ENCODE assay signal across 14 cellular contexts in genomic region chr6:13044390-13044789, GRCh38.
DNase-seq lines count a peak whose midpoint lies in the region; ATAC-seq, FAIRE-seq and TF ChIP-seq lines count a peak whose summit lies in the region.
"Had no signal": no experiment of that assay in that cellular context is flagged by ENCODE, and none has a peak within 500 bp of the region (broad histone marks: within the 10 kb centered on the region; RNA-seq: fewer than 3 reads in every experiment).

No MANE protein-coding gene starts in this region.

- peak in 1 of 2 experiments; percentile 6; a peak in 1 of 4 replicates for TF ChIP-seq RAD21 in H1 (IDR thresholded peaks at IDR 0.05 in 1 of 2, conservative IDR thresholded peaks at IDR 0.05 in 1 of 2; ENCODE audit: low read depth in 2 of 2, low read length in 2 of 2)

- H3K36me3 ChIP-seq in GM23338 (ENCODE audit: insufficient read depth) (no peaks in the 10 kb centered on the region), H1 (ENCODE audit: control insufficient read depth in 2 of 4, insufficient read depth in 4 of 4, low read length in 3 of 4) (no peaks in the 10 kb centered on the region)

- H3K4me3 ChIP-seq in GM23338 (no peak overlapping the region), NB4 (ENCODE audit: low read depth, low read length) (no peak overlapping the region), H1 (ENCODE audit: extremely low read depth in 1 of 4, insufficient read depth in 2 of 4, low read depth in 3 of 4, low read length in 4 of 4) (no peak overlapping the region)

- 0 out of 4 replicates have a peak, but pooled peaks of 1 of the 2 experiments have one; percentile 9 for TF ChIP-seq CTCF in GM23338 (conservative IDR thresholded peaks at IDR 0.05; ENCODE audit: low read depth in 2 of 2)
- no peak for TF ChIP-seq CTCF in NB4 (IDR thresholded peaks at IDR 0.05; ENCODE audit: low read depth, low read length)
- TF ChIP-seq CTCF in H1 (IDR thresholded peaks at IDR 0.05; ENCODE audit: control extremely low read depth in 1 of 3, insufficient read depth in 1 of 3, low read depth in 1 of 3, low read length in 3 of 3): peak in 1 of 3 experiments; percentile 6; a peak in 1 of 4 replicates
- no peak for TF ChIP-seq CTCF in omental fat pad (IDR thresholded peaks at IDR 0.05)

- 0 out of 2 replicates have a peak, but pooled peaks cover 4% of the 10 kb centered on the region for H3K9me2 ChIP-seq in GM23338 (ENCODE audit: insufficient read depth)

- H3K27me3 Mint-ChIP-seq in GM23338 (ENCODE audit: insufficient read depth, low read depth, poor library complexity): no peaks in the 10 kb centered on the region
- H3K27me3 Mint-ChIP-seq in effector memory CD8-positive, alpha-beta T cell: peaks cover 14 to 21% of the 10 kb centered on the region in 2 donors

- H3K79me2 ChIP-seq in GM23338 (replicated peaks; ENCODE audit: insufficient read depth) (no peaks in the 10 kb centered on the region), H1 (ENCODE audit: control insufficient read depth in 1 of 2, insufficient read depth in 2 of 2, low read length in 2 of 2) (no peaks in the 10 kb centered on the region)

- H3K36me3 Mint-ChIP-seq in GM23338 (ENCODE audit: low read depth): no peaks in the 10 kb centered on the region
- peaks cover 3% of the 10 kb centered on the region for H3K36me3 Mint-ChIP-seq in effector memory CD8-positive, alpha-beta T cell (ENCODE audit: insufficient read depth)
- H3K36me3 Mint-ChIP-seq: natural killer cell treated with Interleukin-12 subunit alpha and Interleukin-12 subunit beta and Interleukin-15 and Interleukin-18, amount 100 ng/mL, for 72 hours had no signal

- 78% methylated on average over 6 of the region's 6 CpGs; no CpG with 5 or more reads in 1 of the 2 experiments for WGBS in H1 (ENCODE audit: extremely low coverage in 1 of 2, insufficient coverage in 1 of 2, insufficient read length in 1 of 2, insufficient replicate concordance in 2 of 2, low coverage in 1 of 2, low lambda C conversion rate in 2 of 2, missing lambda C conversion rate in 1 of 2), 2 experiments

- H3K4me3 Mint-ChIP-seq in GM23338: no peak overlapping the region
- H3K4me3 Mint-ChIP-seq in effector memory CD8-positive, alpha-beta T cell: no peak overlapping the region
- H3K4me3 Mint-ChIP-seq: activated T-helper 17 cell treated with anti-CD3 and anti-CD28 coated beads, Interleukin-2, amount 50 U/mL, for 72 hours; natural killer cell treated with Interleukin-12 subunit alpha and Interleukin-12 subunit beta and Interleukin-15 and Interleukin-18, amount 100 ng/mL, for 72 hours; stimulated activated naive CD8-positive, alpha-beta T cell treated with anti-CD3 and anti-CD28 coated beads, Interleukin-15, Interleukin-2, amounts not matched to agents 100 ng/mL and 50 ng/mL, for 24 hours had no signal

- H4K8ac ChIP-seq in H1 (ENCODE audit: extremely low read depth, insufficient read depth, low read length): no peak overlapping the region

- H3K18ac ChIP-seq in H1 (ENCODE audit: extremely low read depth, low read length): no peak overlapping the region

- no peak for TF ChIP-seq POLR2A in NB4 (IDR thresholded peaks at IDR 0.05; ENCODE audit: extremely low read depth, insufficient read length)
- no peak for TF ChIP-seq POLR2A in H1 (IDR thresholded peaks at IDR 0.05; ENCODE audit: control extremely low read depth in 1 of 2, low read depth in 2 of 2, low read length in 2 of 2)

- no peak overlapping the region for H2BK12ac ChIP-seq in H1 (ENCODE audit: low read depth, low read length)

- no peak overlapping the region for H2AFZ ChIP-seq in GM23338
- H2AFZ ChIP-seq in H1 (ENCODE audit: low read length): no peak overlapping the region

- H3K4me1 ChIP-seq in GM23338 (ENCODE audit: insufficient read depth): no peaks in the 10 kb centered on the region
- H3K4me1 ChIP-seq in H1 (replicated peaks in 1 of 4; ENCODE audit: control insufficient read depth in 3 of 4, insufficient read depth in 4 of 4, low read length in 3 of 4): peaks cover 0 to 3% (median 0%) of the 10 kb centered on the region in 4 experiments; a peak in 1 of 7 replicates

- no peak overlapping the region for H2BK5ac ChIP-seq in H1 (ENCODE audit: low read depth, low read length)

- FAIRE-seq in H1 (lab: Jason Lieb, UNC): peak; percentile 28
- FAIRE-seq: G401.6 had no signal

- H2BK20ac ChIP-seq in H1 (ENCODE audit: low read length): no peak overlapping the region

- H3K9me3 ChIP-seq in H1 (ENCODE audit: insufficient read depth in 2 of 2, low read depth in 1 of 2, low read length in 1 of 2): no peaks in the 10 kb centered on the region

- H3K4me2 ChIP-seq in GM23338 (no peak overlapping the region), H1 (ENCODE audit: insufficient read depth in 1 of 2, low read depth in 2 of 2, low read length in 2 of 2) (no peak overlapping the region)

- H2BK15ac ChIP-seq in H1 (ENCODE audit: low read length): no peak overlapping the region

- DNase-seq in GM23338 (ENCODE audit: low spot score) (peak; percentile 55), NB4 (ENCODE audit: low read depth) (peak; percentile 59), H1 (ENCODE audit: low read depth in 1 of 2, low spot score in 2 of 2) (peak; percentile 5 to 50), omental fat pad (ENCODE audit: low spot score) (no peak), NCI-H2171 treated with DMSO at 0.1 percent for 48 hours (lab: John Stamatoyannopoulos, UW) (no peak), NCI-H2196 treated with DMSO at 0.1 percent for 48 hours (lab: John Stamatoyannopoulos, UW; ENCODE audit: unreplicated experiment) (no peak)
- DNase-seq in effector memory CD8-positive, alpha-beta T cell: no peak
- DNase-seq: hippocampal formation, KG1 had no signal

- H3K27me3 ChIP-seq in GM23338 (ENCODE audit: insufficient read depth) (no peaks in the 10 kb centered on the region), H1 (replicated peaks in 1 of 4; ENCODE audit: control insufficient read depth in 3 of 4, extremely low read depth in 1 of 4, insufficient read depth in 3 of 4, low read length in 3 of 4) (no peaks in the 10 kb centered on the region)

- POLR2A ChIA-PET in H1 (lab: Charles Lee; ENCODE audit: partially characterized antibody): no interaction called here

- H3F3A ChIP-seq in GM23338 (replicated peaks; ENCODE audit: low read depth): no peaks in the 10 kb centered on the region

- no peak overlapping the region; the same call in 1 of the 2 replicates for H3K27ac Mint-ChIP-seq in GM23338
- H3K27ac Mint-ChIP-seq in effector memory CD8-positive, alpha-beta T cell: no peak overlapping the region
- H3K27ac Mint-ChIP-seq: activated T-helper 17 cell treated with anti-CD3 and anti-CD28 coated beads, Interleukin-2, amount 50 U/mL, for 72 hours; natural killer cell treated with Interleukin-12 subunit alpha and Interleukin-12 subunit beta and Interleukin-15 and Interleukin-18, amount 100 ng/mL, for 72 hours; stimulated activated naive CD8-positive, alpha-beta T cell treated with anti-CD3 and anti-CD28 coated beads, Interleukin-15, Interleukin-2, amounts not matched to agents 100 ng/mL and 50 ng/mL, for 24 hours had no signal

- no peak overlapping the region for H2BK120ac ChIP-seq in H1 (replicated peaks; ENCODE audit: low read depth, low read length)

- H3K79me1 ChIP-seq in H1 (ENCODE audit: low read depth, low read length): no peaks in the 10 kb centered on the region; the same call in 1 of the 2 replicates

- H3K14ac ChIP-seq in H1 (ENCODE audit: insufficient read length): no peak overlapping the region

- no peaks in the 10 kb centered on the region for H3K9me3 Mint-ChIP-seq in GM23338
- H3K9me3 Mint-ChIP-seq in effector memory CD8-positive, alpha-beta T cell: no peaks in the 10 kb centered on the region
- H3K9me3 Mint-ChIP-seq: natural killer cell treated with Interleukin-12 subunit alpha and Interleukin-12 subunit beta and Interleukin-15 and Interleukin-18, amount 100 ng/mL, for 72 hours had no signal

- ATAC-seq in GM23338 (peak; percentile 73), omental fat pad (ENCODE audit: low FRiP score) (peak; percentile 57)
- no peak for ATAC-seq in activated CD4-positive, CD25-positive, alpha-beta regulatory T cell treated with anti-CD3 and anti-CD28 coated beads, Interleukin-2, amount 50 U/mL, for 24 hours
- ATAC-seq in effector memory CD8-positive, alpha-beta T cell (replicated peaks): no peak
- ATAC-seq: activated T-helper 17 cell treated with anti-CD3 and anti-CD28 coated beads, Interleukin-2, amount 50 U/mL, for 72 hours; natural killer cell treated with Interleukin-12 subunit alpha and Interleukin-12 subunit beta and Interleukin-15 and Interleukin-18, amount 100 ng/mL, for 72 hours had no signal

- H3K9ac ChIP-seq in H1 (replicated peaks in 1 of 4; ENCODE audit: extremely low read depth in 1 of 4, low read depth in 3 of 4, low read length in 3 of 4): no peak overlapping the region

- H2AK5ac ChIP-seq in H1 (ENCODE audit: low read depth, low read length): no peak overlapping the region

- H3K56ac ChIP-seq in H1 (replicated peaks; ENCODE audit: insufficient read length, low read depth, low read length): no peak overlapping the region

- peaks cover 8% of the 10 kb centered on the region for H3K4me1 Mint-ChIP-seq in GM23338
- no peaks in the 10 kb centered on the region for H3K4me1 Mint-ChIP-seq in effector memory CD8-positive, alpha-beta T cell (ENCODE audit: low read depth in 2 of 2)
- H3K4me1 Mint-ChIP-seq: activated T-helper 17 cell treated with anti-CD3 and anti-CD28 coated beads, Interleukin-2, amount 50 U/mL, for 72 hours had no signal

- H3K4ac ChIP-seq in H1 (replicated peaks; ENCODE audit: insufficient read length, low read depth, low read length): no peak overlapping the region

- H4K5ac ChIP-seq in H1 (ENCODE audit: insufficient read length, low read depth, low read length): no peak overlapping the region

- CTCF ChIA-PET in H1 (lab: Charles Lee; ENCODE audit: partially characterized antibody): interaction anchor here (0.6 kb wide), 4 partner anchors 10 to 375 kb away, joined by 3 read pairs; no protein-coding TSS in a partner anchor

- H4K91ac ChIP-seq in H1 (replicated peaks; ENCODE audit: insufficient read length, low read length): no peak overlapping the region

- no peak overlapping the region for H3K23ac ChIP-seq in H1 (ENCODE audit: insufficient read length)

- no peak overlapping the region for H3K27ac ChIP-seq in GM23338 (ENCODE audit: low read depth)
- no peak overlapping the region for H3K27ac ChIP-seq in H1 (ENCODE audit: low read depth, low read length)

- H4K20me1 ChIP-seq in GM23338 (replicated peaks; ENCODE audit: insufficient read depth): no peaks in the 10 kb centered on the region
- H4K20me1 ChIP-seq in H1 (replicated peaks in 1 of 2; ENCODE audit: control insufficient read depth in 1 of 2, insufficient read depth in 2 of 2, low read length in 2 of 2): peaks cover 0 to 1% of the 10 kb centered on the region in 2 experiments

- no peak for TF ChIP-seq EP300 in H1 (IDR thresholded peaks at IDR 0.05; ENCODE audit: borderline replicate concordance in 1 of 2, low read depth in 2 of 2, low read length in 2 of 2)

- H3K23me2 ChIP-seq in H1 (ENCODE audit: low read depth, low read length): no peaks in the 10 kb centered on the region

TF ChIP-seq in H1, 55 proteins besides CTCF, POLR2A, EP300 and RAD21 (continues in another document):
- TF ChIP-seq SIX5 (IDR thresholded peaks at IDR 0.05; ENCODE audit: low read depth, low read length) (no peak), TCF12 (IDR thresholded peaks at IDR 0.05; ENCODE audit: low read depth, low read length) (no peak), JUND (IDR thresholded peaks at IDR 0.05; ENCODE audit: low read length) (0 out of 2 replicates have a peak, but pooled peaks have one; percentile 32)

Comparison
In these comparisons a context has a peak if more than half of its experiments do, and no peak if none do; other contexts are left out.
1. ATAC-seq: peak in GM23338 (single experiment) and omental fat pad (single experiment); none in activated CD4-positive, CD25-positive, alpha-beta regulatory T cell treated with anti-CD3 and anti-CD28 coated beads, Interleukin-2, amount 50 U/mL, for 24 hours (0 of 2) and effector memory CD8-positive, alpha-beta T cell (single experiment).
2. DNase-seq: peak in GM23338 (single experiment), NB4 (single experiment) and H1 (2 of 2); none in omental fat pad (single experiment), NCI-H2171 treated with DMSO at 0.1 percent for 48 hours (single experiment), effector memory CD8-positive, alpha-beta T cell (0 of 3) and NCI-H2196 treated with DMSO at 0.1 percent for 48 hours (single experiment).